9 cellular contexts compared by ENCODE assay signal in genomic region chr5:114362977-114363721, GRCh38. TPM values are rescaled to one million over a fixed set of nuclear protein-coding genes. Genes with fewer than 3 reads are reported as not detected.
A peak's percentile ranks its signal among the peaks of the same experiment; 100 is the strongest.
DNase-seq lines count a peak whose midpoint lies in the region; ATAC-seq, FAIRE-seq and TF ChIP-seq lines count a peak whose summit lies in the region.
"Had no signal": no experiment of that assay in that cellular context is flagged by ENCODE, and none has a peak within 500 bp of the region (broad histone marks: within the 10 kb centered on the region; RNA-seq: fewer than 3 reads in every experiment).

No MANE protein-coding gene starts in this region.

- H3K27ac ChIP-seq in adrenal gland = peak overlapping the region in 4 of 5 donors; percentile 53 to 81 (median 72)
- no peak overlapping the region for H3K27ac ChIP-seq in kidney (ENCODE audit: low read depth in 2 of 2, low read length in 2 of 2)
- no peak overlapping the region for H3K27ac ChIP-seq in thoracic aorta

- no peak overlapping the region for H3K4me3 Mint-ChIP-seq in activated CD8-positive, alpha-beta memory T cell treated with anti-CD3 and anti-CD28 coated beads, Interleukin-2, amount 10 ng/mL, durations not matched to agents 7 days and 5 days

- H3K4me1 ChIP-seq in adrenal gland (replicated peaks in 1 of 2) (peaks cover 10 to 42% of the 10 kb centered on the region in 2 donors), kidney (ENCODE audit: control insufficient read depth in 1 of 2, insufficient read depth in 1 of 2, low read depth in 1 of 2, low read length in 2 of 2) (peaks cover 0 to 8% of the 10 kb centered on the region in 2 donors), thoracic aorta (ENCODE audit: control insufficient read depth in 1 of 2, low read depth in 2 of 2) (peaks cover 3 to 27% of the 10 kb centered on the region in 2 donors)

- peaks cover 1% of the 10 kb centered on the region for H3K36me3 Mint-ChIP-seq in activated CD8-positive, alpha-beta memory T cell treated with anti-CD3 and anti-CD28 coated beads, Interleukin-2, amount 10 ng/mL, durations not matched to agents 7 days and 5 days

- no peak overlapping the region for H3K9ac ChIP-seq in kidney (ENCODE audit: low read length in 2 of 2)

- intact Hi-C loops in adrenal gland (cut with DNase I) = loop anchor here in 1 of 2 donors (5.0 kb wide), 2 partner anchors 89 to 424 kb away; no protein-coding TSS in a partner anchor
- intact Hi-C loops in kidney (cut with DNase I) = no loop called here

- no peak for DNase-seq in activated CD8-positive, alpha-beta memory T cell treated with anti-CD3 and anti-CD28 coated beads, Interleukin-2, amount 10 ng/mL, durations not matched to agents 7 days and 5 days
- no peak for DNase-seq in activated CD8-positive, alpha-beta memory T cell treated with anti-CD3 and anti-CD28 coated beads, Interleukin-2, amount 50 U/mL, for 4 hours
- peak in 5 of 7 donors; percentile 30 to 40 (median 34) for DNase-seq in adrenal gland
- peak; percentile 61 for DNase-seq in kidney
- no peak for DNase-seq in thoracic aorta (ENCODE audit: low spot score)
- no peak for DNase-seq in activated CD4-positive, CD25-positive, alpha-beta regulatory T cell (lab: John Stamatoyannopoulos, UW)
- DNase-seq in NCI-H2081 treated with DMSO at 0.1 percent for 48 hours (lab: John Stamatoyannopoulos, UW) = no peak
- no peak for DNase-seq in NCI-H510A treated with DMSO at 0.1 percent for 48 hours (lab: John Stamatoyannopoulos, UW)
- DNase-seq: stimulated activated naive CD4-positive, alpha-beta T cell treated with Interleukin-2 at 50 U/mL for 16 hours had no signal

- H3K9me3 ChIP-seq in adrenal gland (replicated peaks in 1 of 3) (no peaks in the 10 kb centered on the region), kidney (ENCODE audit: control insufficient read depth in 1 of 2, low read length in 2 of 2) (no peaks in the 10 kb centered on the region), thoracic aorta (no peaks in the 10 kb centered on the region)

- H3K4me3 ChIP-seq in adrenal gland = peak overlapping the region; percentile 43 to 84 (median 57)
- peak overlapping the region; percentile 64 to 67 for H3K4me3 ChIP-seq in kidney (ENCODE audit: low read length in 2 of 2)
- peak overlapping the region; percentile 62 for H3K4me3 ChIP-seq in thoracic aorta

- TF ChIP-seq CTCF in adrenal gland (IDR thresholded peaks at IDR 0.05) (no peak), kidney (IDR thresholded peaks at IDR 0.05; ENCODE audit: borderline replicate concordance, extremely low read depth, insufficient read depth) (no peak), thoracic aorta (IDR thresholded peaks at IDR 0.05) (no peak)

- H3K9me3 Mint-ChIP-seq in activated CD8-positive, alpha-beta memory T cell treated with anti-CD3 and anti-CD28 coated beads, Interleukin-2, amount 10 ng/mL, durations not matched to agents 7 days and 5 days (ENCODE audit: low read depth) = no peaks in the 10 kb centered on the region

- WGBS in adrenal gland, 4 donors = 1 to 5% (median 3%) methylated on average over 10 to 61 of the region's 61 CpGs

- peaks cover 5% of the 10 kb centered on the region for H3K4me1 Mint-ChIP-seq in activated CD8-positive, alpha-beta memory T cell treated with anti-CD3 and anti-CD28 coated beads, Interleukin-2, amount 10 ng/mL, durations not matched to agents 7 days and 5 days

- peak overlapping the region; percentile 36 for H3K27ac Mint-ChIP-seq in activated CD8-positive, alpha-beta memory T cell treated with anti-CD3 and anti-CD28 coated beads, Interleukin-2, amount 10 ng/mL, durations not matched to agents 7 days and 5 days

- H3K27me3 ChIP-seq in adrenal gland (peaks cover 6% of the 10 kb centered on the region), thoracic aorta (replicated peaks; ENCODE audit: insufficient read depth) (peaks cover 15% of the 10 kb centered on the region)

- H3K36me3 ChIP-seq in adrenal gland (replicated peaks in 1 of 2) (no peaks in the 10 kb centered on the region), kidney (ENCODE audit: control insufficient read depth in 1 of 2, insufficient read depth in 2 of 2, low read length in 2 of 2) (no peaks in the 10 kb centered on the region), thoracic aorta (no peaks in the 10 kb centered on the region)

- no peak for ATAC-seq in activated CD8-positive, alpha-beta memory T cell treated with anti-CD3 and anti-CD28 coated beads, Interleukin-2, amount 10 ng/mL, durations not matched to agents 7 days and 5 days
- no peak for ATAC-seq in thoracic aorta (ENCODE audit: insufficient number of reproducible peaks, low FRiP score, low read depth)

- H3K27me3 Mint-ChIP-seq in activated CD8-positive, alpha-beta memory T cell treated with anti-CD3 and anti-CD28 coated beads, Interleukin-2, amount 10 ng/mL, durations not matched to agents 7 days and 5 days = peaks cover 50% of the 10 kb centered on the region

- FAIRE-seq in kidney (lab: Jason Lieb, UNC) = no peak

- no peak for TF ChIP-seq POLR2A in adrenal gland (IDR thresholded peaks at IDR 0.05)

- CTCF ChIA-PET in activated CD8-positive, alpha-beta memory T cell treated with anti-CD3 and anti-CD28 coated beads, Interleukin-2, amount 10 ng/mL, durations not matched to agents 7 days and 5 days (lab: Charles Lee) = no interaction called here

RNA-seq across cellular contexts. Expression of gene KCNN2, which starts 1.3 kb away (rescaled TPM):
- not detected for total RNA-seq in activated CD8-positive, alpha-beta memory T cell treated with anti-CD3 and anti-CD28 coated beads, Interleukin-2, amount 10 ng/mL, durations not matched to agents 7 days and 5 days
- total RNA-seq in adrenal gland (10 to 100 TPM; 27.3 to 62.7 (median 48.1) TPM), kidney (1.5 TPM), thoracic aorta (not detected)
- polyA plus RNA-seq in adrenal gland (100 to 1,000 TPM in 1 of 3 donors, 10 to 100 TPM in 2; 39.4 to 184 (median 45.6) TPM), kidney (ENCODE audit: insufficient read depth, low read depth, low replicate concordance) (1.7 TPM)

Comparison
In these comparisons a context has a peak if more than half of its experiments do, and no peak if none do; other contexts are left out.
1. DNase-seq: peak in adrenal gland (5 of 7) and kidney (single experiment); none in activated CD8-positive, alpha-beta memory T cell treated with anti-CD3 and anti-CD28 coated beads, Interleukin-2, amount 10 ng/mL, durations not matched to agents 7 days and 5 days (single experiment), activated CD8-positive, alpha-beta memory T cell treated with anti-CD3 and anti-CD28 coated beads, Interleukin-2, amount 50 U/mL, for 4 hours (single experiment), thoracic aorta (single experiment), activated CD4-positive, CD25-positive, alpha-beta regulatory T cell (0 of 4), NCI-H2081 treated with DMSO at 0.1 percent for 48 hours (single experiment) and NCI-H510A treated with DMSO at 0.1 percent for 48 hours (single experiment).
2. H3K27ac ChIP-seq: peak in adrenal gland (4 of 5); none in kidney (0 of 2) and thoracic aorta (0 of 2).
3. RNA of gene KCNN2, which starts 1.3 kb away (total RNA-seq): 27.3 to 62.7 TPM in adrenal gland; 1.5 TPM in kidney (single experiment), not detected in activated CD8-positive, alpha-beta memory T cell treated with anti-CD3 and anti-CD28 coated beads, Interleukin-2, amount 10 ng/mL, durations not matched to agents 7 days and 5 days and not detected in thoracic aorta; every median in the first group is over 10 times any median in the second.
4. Peak in every context shown above with its lines, with median percentiles within 50 percentile points of each other: H3K4me3 ChIP-seq.